In the genomic region with DNA sequence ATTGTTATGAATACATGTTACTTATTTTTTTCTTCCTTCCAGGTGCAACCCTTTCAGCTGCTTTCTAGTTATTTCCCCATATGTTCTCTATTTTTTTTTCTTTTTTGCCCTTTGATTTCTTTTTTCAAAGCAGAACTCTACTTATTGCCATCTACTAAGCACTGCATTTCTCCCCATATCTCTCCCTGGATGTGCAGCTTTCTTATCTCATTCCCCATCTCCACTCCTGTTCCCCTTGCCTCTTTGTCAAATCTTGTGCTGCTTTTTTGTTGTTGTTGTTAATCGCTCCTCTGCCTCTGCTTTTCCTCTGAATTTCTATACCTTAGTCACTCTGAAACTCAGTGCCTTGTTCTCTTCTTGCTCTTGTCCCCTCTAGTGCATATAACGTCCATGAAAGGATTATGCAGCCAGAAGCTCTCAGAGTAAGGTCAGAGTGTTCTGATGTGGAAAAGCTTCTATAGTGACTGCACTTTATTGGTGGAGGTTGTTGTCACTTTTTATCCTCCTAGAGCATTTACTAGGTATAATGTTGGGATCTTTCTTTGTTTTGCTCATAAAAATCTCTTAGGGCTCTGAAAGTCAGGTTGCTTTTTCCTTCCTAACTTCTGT, we compare ENCODE assay signal across 15 cellular contexts. TPM values are rescaled to one million over a fixed set of nuclear protein-coding genes. Genes with fewer than 3 reads are reported as not detected.
DNase-seq lines count a peak whose midpoint lies in the region; ATAC-seq, FAIRE-seq and TF ChIP-seq lines count a peak whose summit lies in the region.
"Had no signal": no experiment of that assay in that cellular context is flagged by ENCODE, and none has a peak within 500 bp of the region (broad histone marks: within the 10 kb centered on the region; RNA-seq: fewer than 3 reads in every experiment).

No MANE protein-coding gene starts in this region.

- no peaks in the 10 kb centered on the region for H3K4me1 ChIP-seq in HCT116 (ENCODE audit: control insufficient read depth in 1 of 2, insufficient read depth in 2 of 2, low read length in 2 of 2)
- peaks cover 13% of the 10 kb centered on the region for H3K4me1 ChIP-seq in MM.1S (ENCODE audit: low read length)
- no peaks in the 10 kb centered on the region for H3K4me1 ChIP-seq in endothelial cell of umbilical vein (ENCODE audit: control insufficient read depth, extremely low read depth, insufficient read depth, low read length)
- H3K4me1 ChIP-seq in parathyroid adenoma, result no peaks in the 10 kb centered on the region
- H3K4me1 ChIP-seq in Peyer's patch, result no peaks in the 10 kb centered on the region
- H3K4me1 ChIP-seq: Caco-2 had no signal

- POLR2A ChIA-PET in HCT116 (lab: Charles Lee), result no interaction called here
- POLR2A ChIA-PET in endothelial cell of umbilical vein (lab: Charles Lee), result no interaction called here

- CTCF ChIA-PET in HCT116 (lab: Charles Lee) (no interaction called here), endothelial cell of umbilical vein (lab: Charles Lee) (interaction anchor here (0.6 to 1.4 kb wide), 4 partner anchors 9 to 305 kb away, joined by 3 to 4 read pairs (median 4); no protein-coding TSS in a partner anchor)

- dilution Hi-C loops in endothelial cell of umbilical vein (cut with MboI; ENCODE audit: extremely low pct_ligation_motif_present, low sequenced_read_pairs), result no loop called here

- H3K79me2 ChIP-seq in HCT116 (ENCODE audit: insufficient read depth, low read length) (no peaks in the 10 kb centered on the region), MM.1S (ENCODE audit: low read length) (no peaks in the 10 kb centered on the region), endothelial cell of umbilical vein (ENCODE audit: control insufficient read depth, insufficient read depth, low read length) (no peaks in the 10 kb centered on the region), parathyroid adenoma (no peaks in the 10 kb centered on the region)

- no peak for TF ChIP-seq RAD21 in HCT116 (IDR thresholded peaks at IDR 0.05; ENCODE audit: low read depth)

- BruUV-seq in HCT116 (replicated peaks; lab: Mats Ljungman, UMichigan), result no TSS peak
- no TSS peak for BruUV-seq in endothelial cell of umbilical vein (replicated peaks; lab: Mats Ljungman, UMichigan)

- no peaks in the 10 kb centered on the region for H4K20me1 ChIP-seq in HCT116 (ENCODE audit: insufficient read depth)
- no peaks in the 10 kb centered on the region for H4K20me1 ChIP-seq in MM.1S (ENCODE audit: insufficient read depth, low read length)
- H4K20me1 ChIP-seq in endothelial cell of umbilical vein (replicated peaks; ENCODE audit: control insufficient read depth, extremely low read depth, insufficient read depth, low read length), result no peaks in the 10 kb centered on the region

- RAD21 ChIA-PET in HCT116 (lab: Charles Lee; ENCODE audit: low non-redundant PET in 1 of 2, low total read pairs in 2 of 2, uncharacterized antibody in 2 of 2, unreplicated experiment in 2 of 2), result no interaction called here

- H2AFZ ChIP-seq in HCT116 (ENCODE audit: low read depth, low read length, poor library complexity, severe bottlenecking) (peak overlapping the region; percentile 70), MM.1S (ENCODE audit: low read length) (peak overlapping the region; percentile 66; the same call in 1 of the 2 replicates), endothelial cell of umbilical vein (ENCODE audit: low read depth, low read length) (no peak overlapping the region), parathyroid adenoma (no peak overlapping the region)

- H3K27me3 ChIP-seq in HCT116 (ENCODE audit: insufficient read depth, low read length), result no peaks in the 10 kb centered on the region
- no peaks in the 10 kb centered on the region for H3K27me3 ChIP-seq in MM.1S (replicated peaks; ENCODE audit: insufficient read depth, low read length)
- no peaks in the 10 kb centered on the region for H3K27me3 ChIP-seq in endothelial cell of umbilical vein (ENCODE audit: control insufficient read depth in 2 of 2, insufficient read depth in 2 of 2, low read length in 2 of 2)
- no peaks in the 10 kb centered on the region for H3K27me3 ChIP-seq in parathyroid adenoma (ENCODE audit: control insufficient read depth, insufficient read depth, low read length)
- no peaks in the 10 kb centered on the region for H3K27me3 ChIP-seq in Peyer's patch

- no peaks in the 10 kb centered on the region for H3K9me1 ChIP-seq in endothelial cell of umbilical vein (replicated peaks; ENCODE audit: control insufficient read depth, extremely low read depth, insufficient read depth, low read length)

- peaks cover 5% of the 10 kb centered on the region; the same call in 1 of the 2 replicates for H3F3A ChIP-seq in MM.1S (ENCODE audit: insufficient read depth, low read length)

- H3K36me3 ChIP-seq in HCT116 (ENCODE audit: control insufficient read depth in 1 of 2, insufficient read depth in 2 of 2, low read length in 2 of 2), result no peaks in the 10 kb centered on the region
- no peaks in the 10 kb centered on the region for H3K36me3 ChIP-seq in MM.1S (replicated peaks; ENCODE audit: insufficient read depth, low read length)
- H3K36me3 ChIP-seq in endothelial cell of umbilical vein (ENCODE audit: control insufficient read depth in 2 of 2, extremely low read depth in 1 of 2, insufficient read depth in 2 of 2, low read length in 2 of 2), result no peaks in the 10 kb centered on the region
- H3K36me3 ChIP-seq in parathyroid adenoma (ENCODE audit: control insufficient read depth, insufficient read depth, low read length), result no peaks in the 10 kb centered on the region
- no peaks in the 10 kb centered on the region for H3K36me3 ChIP-seq in Peyer's patch

- H3K4me3 ChIP-seq in HCT116 (replicated peaks in 1 of 2; ENCODE audit: low read depth in 1 of 2, low read length in 2 of 2) (no peak overlapping the region), MM.1S (ENCODE audit: low read length) (no peak overlapping the region), endothelial cell of umbilical vein (replicated peaks in 1 of 3; ENCODE audit: insufficient read depth in 1 of 3, low read depth in 1 of 3, low read length in 3 of 3) (no peak overlapping the region), parathyroid adenoma (ENCODE audit: low read depth, low read length) (peak overlapping the region; percentile 30), Peyer's patch (no peak overlapping the region)

- H3K9ac ChIP-seq in HCT116 (ENCODE audit: low read length) (no peak overlapping the region), MM.1S (ENCODE audit: low read length) (no peak overlapping the region), endothelial cell of umbilical vein (replicated peaks; ENCODE audit: extremely low read depth, insufficient read depth, low read length) (no peak overlapping the region), parathyroid adenoma (no peak overlapping the region)

- H3K9me2 ChIP-seq in HCT116 (ENCODE audit: insufficient read depth) (no peaks in the 10 kb centered on the region), MM.1S (replicated peaks; ENCODE audit: insufficient read depth, low read length) (no peaks in the 10 kb centered on the region)

- DNase-seq in HCT116 (ENCODE audit: low read depth, low spot score) (no peak), MM.1S (no peak), endothelial cell of umbilical vein (ENCODE audit: low read depth, low spot score) (no peak), NCI-H1436 (lab: John Stamatoyannopoulos, UW) (no peak), Peyer's patch (no peak), substantia nigra (lab: John Stamatoyannopoulos, UW) (no peak)
- DNase-seq: Caco-2; CD4-positive, CD25-positive, alpha-beta regulatory T cell; KBM-7; NCI-H1092; NCI-H1694 treated with DMSO at 0.1 percent for 48 hours; NK-92 treated with Interleukin-12 subunit alpha and Interleukin-12 subunit beta, amount 100 ng/mL, for 24 hours; RPMI8226 had no signal

- no peak for TF ChIP-seq POLR2A in HCT116 (IDR thresholded peaks at IDR 0.05; ENCODE audit: borderline replicate concordance, extremely low read depth, insufficient read depth, insufficient read length)
- no peak for TF ChIP-seq POLR2A in endothelial cell of umbilical vein (IDR thresholded peaks at IDR 0.05; ENCODE audit: low read depth, low read length)
- TF ChIP-seq POLR2A in Peyer's patch (IDR thresholded peaks at IDR 0.05), result no peak

- H3K27ac ChIP-seq in HCT116 (ENCODE audit: low read depth, low read length) (no peak overlapping the region), MM.1S (ENCODE audit: low read length) (no peak overlapping the region), endothelial cell of umbilical vein (ENCODE audit: insufficient read depth, low read depth, low read length) (no peak overlapping the region), parathyroid adenoma (no peak overlapping the region), Peyer's patch (no peak overlapping the region), substantia nigra (ENCODE audit: low read depth, low read length, poor library complexity, severe bottlenecking) (no peak overlapping the region)

- ATAC-seq in HCT116, result no peak

- H3K9me3 ChIP-seq in HCT116 (ENCODE audit: control insufficient read depth in 1 of 2, insufficient read depth in 1 of 2, low read depth in 1 of 2, low read length in 2 of 2) (no peaks in the 10 kb centered on the region), MM.1S (replicated peaks; ENCODE audit: insufficient read depth, low read length) (no peaks in the 10 kb centered on the region), endothelial cell of umbilical vein (replicated peaks; ENCODE audit: control insufficient read depth, insufficient read depth, low read length) (no peaks in the 10 kb centered on the region), parathyroid adenoma (ENCODE audit: control insufficient read depth, low read length) (no peaks in the 10 kb centered on the region), Peyer's patch (no peaks in the 10 kb centered on the region)
- H3K9me3 ChIP-seq: Caco-2 had no signal

- intact Hi-C loops in HCT116 (cut with micrococcal nuclease), result no loop called here
- intact Hi-C loops in endothelial cell of umbilical vein (cut with micrococcal nuclease), result no loop called here

- TF ChIP-seq CTCF in HCT116 (IDR thresholded peaks at IDR 0.05 in 2 of 3, conservative IDR thresholded peaks at IDR 0.05 in 1 of 3; ENCODE audit: borderline replicate concordance in 1 of 3, insufficient read depth in 1 of 3, low read depth in 2 of 3, low read length in 2 of 3), result no peak
- no peak for TF ChIP-seq CTCF in MM.1S (IDR thresholded peaks at IDR 0.05; ENCODE audit: low read length)
- no peak for TF ChIP-seq CTCF in endothelial cell of umbilical vein (IDR thresholded peaks at IDR 0.05; ENCODE audit: extremely low read depth in 1 of 2, insufficient read depth in 1 of 2, low read depth in 1 of 2, low read length in 2 of 2)
- no peak for TF ChIP-seq CTCF in parathyroid adenoma (IDR thresholded peaks at IDR 0.05)
- no peak for TF ChIP-seq CTCF in Peyer's patch (IDR thresholded peaks at IDR 0.05)

- no peak for FAIRE-seq in endothelial cell of umbilical vein (lab: Jason Lieb, UNC)
- FAIRE-seq: GM19239 had no signal

- H3K4me2 ChIP-seq in HCT116 (ENCODE audit: low read length), result no peak overlapping the region
- no peak overlapping the region for H3K4me2 ChIP-seq in MM.1S (ENCODE audit: low read depth, low read length)
- H3K4me2 ChIP-seq in endothelial cell of umbilical vein (ENCODE audit: insufficient read depth, low read length), result no peak overlapping the region
- peak overlapping the region; percentile 60 for H3K4me2 ChIP-seq in parathyroid adenoma (ENCODE audit: low read length)

RNA-seq across cellular contexts. Expression of a gene that starts 51.1 kb away (rescaled TPM):
- total RNA-seq in HCT116 (2021; ENCODE audit: unreplicated experiment) (26.5 TPM), endothelial cell of umbilical vein (39.2 and 45.6 TPM in 2 replicates), Peyer's patch (10 to 100 TPM; 18.2 to 26.4 (median 19.6) TPM)
- polyA plus RNA-seq in HCT116 (2012), result 12.2 and 14.4 TPM in 2 replicates
- 9.9 and 13.6 TPM in 2 replicates for polyA plus RNA-seq in endothelial cell of umbilical vein
- polyA plus RNA-seq in endothelial cell of umbilical vein (2011; cell fraction: cytosol; rRNA removed), result 14.9 and 16.0 TPM in 2 replicates
- 38.0 and 39.7 TPM in 2 replicates for polyA plus RNA-seq in endothelial cell of umbilical vein (2011; cell fraction: nucleus; rRNA removed)
- polyA plus RNA-seq in endothelial cell of umbilical vein (2012), result 14.3 and 15.8 TPM in 2 replicates
- polyA minus RNA-seq in endothelial cell of umbilical vein, result 39.6 and 46.0 TPM in 2 replicates
- 13.4 TPM for polyA minus RNA-seq in endothelial cell of umbilical vein (2011; cell fraction: cytosol; rRNA and poly(A)+ RNA removed)
- 25.9 and 33.0 TPM in 2 replicates for polyA minus RNA-seq in endothelial cell of umbilical vein (2011; cell fraction: nucleus; rRNA and poly(A)+ RNA removed)

Comparison
In these comparisons a context has a peak if more than half of its experiments do, and no peak if none do; other contexts are left out.
1. H2AFZ ChIP-seq: peak in HCT116 (single experiment) and MM.1S (single experiment); none in endothelial cell of umbilical vein (single experiment) and parathyroid adenoma (single experiment).